In genomic region chr1:6197746-6198427, GRCh38 we compare ENCODE assay signal across 8 cellular contexts. TPM values are rescaled to one million over a fixed set of nuclear protein-coding genes. Genes with fewer than 3 reads are reported as not detected.
DNase-seq lines count a peak whose midpoint lies in the region; ATAC-seq, FAIRE-seq and TF ChIP-seq lines count a peak whose summit lies in the region.

No MANE protein-coding gene starts in this region.

- H4K5ac ChIP-seq in IMR-90 (ENCODE audit: low read depth, low read length), result no peak overlapping the region

- H2BK5ac ChIP-seq in IMR-90 (ENCODE audit: low read depth, low read length, poor library complexity, severe bottlenecking), result no peak overlapping the region

- no peak overlapping the region for H3K18ac ChIP-seq in IMR-90 (ENCODE audit: low read depth, low read length)

- peak overlapping the region; percentile 84; the same call in 1 of the 2 replicates for H3K23ac ChIP-seq in IMR-90 (ENCODE audit: low read depth, low read length)

- no peak overlapping the region for H3K56ac ChIP-seq in IMR-90 (ENCODE audit: extremely low read depth, insufficient read depth, low read length)

- H3K9me3 ChIP-seq in A673 (ENCODE audit: low read depth, low read length, poor library complexity, severe bottlenecking) (no peaks in the 10 kb centered on the region), IMR-90 (ENCODE audit: control insufficient read depth, insufficient read depth, low read length) (no peaks in the 10 kb centered on the region), K562 (replicated peaks; ENCODE audit: control insufficient read depth, insufficient read depth, low read depth, low read length) (no peaks in the 10 kb centered on the region), mesodermal cell (ENCODE audit: control insufficient read depth, low read length) (no peaks in the 10 kb centered on the region)

- no peak for TF ChIP-seq POLR2A in IMR-90 (IDR thresholded peaks at IDR 0.05; ENCODE audit: low read depth, low read length)
- no peak for TF ChIP-seq POLR2A in K562 (conservative IDR thresholded peaks at IDR 0.05)

- 83% methylated on average over 1 of the region's 6 CpGs; no CpG with 5 or more reads in 1 of the 2 experiments for WGBS in IMR-90 (ENCODE audit: extremely low coverage in 2 of 2, insufficient read length in 1 of 2), 2 experiments
- WGBS in K562 (ENCODE audit: insufficient coverage, low coverage, missing lambda C conversion rate), result 10% methylated on average over 6 of the region's 6 CpGs
- WGBS in mesodermal cell (ENCODE audit: insufficient coverage in 2 of 2), 2 experiments, result 66% methylated on average over 3 of the region's 6 CpGs

- H3K4me3 ChIP-seq in A673 (ENCODE audit: low read depth, low read length, poor library complexity, severe bottlenecking) (peak overlapping the region; percentile 93), IMR-90 (ENCODE audit: insufficient read depth, low read depth, low read length) (peak overlapping the region; percentile 70), K562 (peak overlapping the region; percentile 99), mesodermal cell (ENCODE audit: extremely low read depth, insufficient read depth, low read length, poor library complexity, severe bottlenecking) (peak overlapping the region; percentile 96)

- H4K91ac ChIP-seq in IMR-90 (ENCODE audit: insufficient read depth, low read depth, low read length), result no peak overlapping the region

- peak overlapping the region; percentile 69; the same call in 1 of the 2 replicates for H3K14ac ChIP-seq in IMR-90 (replicated peaks; ENCODE audit: low read depth, low read length)

- in situ Hi-C loops in IMR-90 (cut with MboI; ENCODE audit: low sequenced_read_pairs), result no loop called here
- in situ Hi-C loops in K562 (cut with MboI), result no loop called here

- peak overlapping the region; percentile 79 for H3K9ac ChIP-seq in IMR-90 (ENCODE audit: low read depth, low read length)
- H3K9ac ChIP-seq in K562 (ENCODE audit: insufficient read depth in 1 of 2, low read depth in 2 of 2, low read length in 2 of 2), result peak overlapping the region; percentile 52 to 99; a peak in 3 of 4 replicates

- CTCF ChIA-PET in A673 (lab: Charles Lee), result no interaction called here
- CTCF ChIA-PET in IMR-90 (lab: Yijun Ruan, JAX), result interaction anchor here (1.3 kb wide), 1 partner anchor 13 kb away, joined by 5 read pairs; no protein-coding TSS in a partner anchor
- CTCF ChIA-PET in K562 (lab: Yijun Ruan, JAX; ENCODE audit: low intra/inter-chr PET ratio), result interaction anchor here (0.8 kb wide), 1 partner anchor 62 kb away, joined by 3 read pairs; no protein-coding TSS in a partner anchor

- peaks cover 11 to 48% of the 10 kb centered on the region in 2 experiments for H3K79me1 ChIP-seq in IMR-90 (ENCODE audit: low read depth in 1 of 2, low read length in 2 of 2)

- H2BK120ac ChIP-seq in IMR-90 (ENCODE audit: low read depth, low read length), result no peak overlapping the region

- no peak overlapping the region for H3K4ac ChIP-seq in IMR-90 (ENCODE audit: low read depth, low read length)

- intact Hi-C loops in A673 (cut with micrococcal nuclease; ENCODE audit: unreplicated experiment) (no loop called here), IMR-90 (cut with micrococcal nuclease) (loop anchor here (2.0 to 5.0 kb wide), 2 partner anchors 37 to 81 kb away; partner anchors contain the start of gene ICMT), K562 (cut with micrococcal nuclease) (loop anchor here (2.0 kb wide), 1 partner anchor 37 kb away; the partner anchor contains the start of gene ICMT)

- H4K20me1 ChIP-seq in IMR-90 (ENCODE audit: insufficient read depth, low read length), result peaks cover 26% of the 10 kb centered on the region; the same call in 1 of the 2 replicates
- peaks cover 5% of the 10 kb centered on the region; the same call in 1 of the 2 replicates for H4K20me1 ChIP-seq in K562 (replicated peaks; ENCODE audit: control insufficient read depth, insufficient read depth, low read length)

- peaks cover 11% of the 10 kb centered on the region for H3K9me1 ChIP-seq in IMR-90 (ENCODE audit: insufficient read depth, low read length)
- H3K9me1 ChIP-seq in K562 (ENCODE audit: control insufficient read depth, insufficient read depth, low read length), result no peaks in the 10 kb centered on the region

- H3K27ac ChIP-seq in A673 (ENCODE audit: low read depth, low read length, poor library complexity, severe bottlenecking) (peak overlapping the region; percentile 97), IMR-90 (ENCODE audit: insufficient read depth, low read length) (no peak overlapping the region), K562 (ENCODE audit: extremely low read depth, low read depth, low read length) (peak overlapping the region; percentile 96), mesodermal cell (ENCODE audit: low read depth, low read length, severe bottlenecking) (no peak overlapping the region)

- H3K4me2 ChIP-seq in IMR-90 (ENCODE audit: low read depth, low read length), result peak overlapping the region; percentile 95
- H3K4me2 ChIP-seq in K562 (ENCODE audit: insufficient read depth, low read length), result peak overlapping the region; percentile 90

- H3K36me3 ChIP-seq in A673 (ENCODE audit: insufficient read depth, low read length, poor library complexity, severe bottlenecking) (peaks cover 49% of the 10 kb centered on the region), IMR-90 (ENCODE audit: control insufficient read depth, insufficient read depth, low read length) (peaks cover 21% of the 10 kb centered on the region), K562 (ENCODE audit: control insufficient read depth, insufficient read depth, low read length) (peaks cover 63% of the 10 kb centered on the region), mesodermal cell (ENCODE audit: control insufficient read depth, insufficient read depth, low read length) (peaks cover 50% of the 10 kb centered on the region)

- H2AFZ ChIP-seq in IMR-90 (replicated peaks; ENCODE audit: low read length, poor library complexity), result no peak overlapping the region
- H2AFZ ChIP-seq in K562 (ENCODE audit: low read depth, low read length), result no peak overlapping the region

- no peak for TF ChIP-seq EP300 in K562 (IDR thresholded peaks at IDR 0.05; ENCODE audit: low read length)

- H2BK20ac ChIP-seq in IMR-90 (ENCODE audit: low read depth, low read length), result no peak overlapping the region

- no peak overlapping the region for H2BK15ac ChIP-seq in IMR-90 (ENCODE audit: low read depth, low read length)

- POLR2A ChIA-PET in A673 (lab: Charles Lee; ENCODE audit: low non-redundant PET) (interaction anchor here (0.6 kb wide), 1 partner anchor 26 kb away, joined by 3 read pairs; no protein-coding TSS in a partner anchor), IMR-90 (lab: Charles Lee; ENCODE audit: unreplicated experiment) (no interaction called here), K562 (lab: Yijun Ruan, JAX) (interaction anchor here (0.6 to 1.9 kb wide), 7 partner anchors 8 to 918 kb away, joined by 3 to 7 read pairs (median 5); no protein-coding TSS in a partner anchor)

- no peak overlapping the region for H4K8ac ChIP-seq in IMR-90 (ENCODE audit: low read depth in 2 of 2, low read length in 2 of 2)

- no TSS peak for BruUV-seq in A673 (replicated peaks; lab: Mats Ljungman, UMichigan)
- BruUV-seq in IMR-90 (replicated peaks; lab: Mats Ljungman, UMichigan), result TSS peak; percentile 39
- no TSS peak for BruUV-seq in K562 (replicated peaks; lab: Mats Ljungman, UMichigan)

- no peak for DNase-seq in A673 (ENCODE audit: low spot score)
- DNase-seq in IMR-90, result no peak
- no peak for DNase-seq in K562 (ENCODE audit: extremely low read depth in 1 of 4, low spot score in 3 of 4)
- DNase-seq in effector CD8-positive, alpha-beta T cell (lab: John Stamatoyannopoulos, UW), result no peak
- DNase-seq in pons (ENCODE audit: low spot score), result no peak
- DNase-seq in midbrain (lab: John Stamatoyannopoulos, UW), result no peak

- peaks cover 11% of the 10 kb centered on the region for H3K4me1 ChIP-seq in A673 (ENCODE audit: insufficient read depth, low read length, poor library complexity, severe bottlenecking)
- peaks cover 4% of the 10 kb centered on the region; the same call in 1 of the 2 replicates for H3K4me1 ChIP-seq in IMR-90 (ENCODE audit: control insufficient read depth, insufficient read depth, low read length)
- peaks cover 14% of the 10 kb centered on the region in 2 experiments; a peak in 4 of 5 replicates for H3K4me1 ChIP-seq in K562 (replicated peaks in 1 of 2; ENCODE audit: control insufficient read depth in 2 of 2, insufficient read depth in 2 of 2, low read length in 2 of 2)
- H3K4me1 ChIP-seq in mesodermal cell (ENCODE audit: control insufficient read depth, insufficient read depth, low read length, poor library complexity, severe bottlenecking), result peaks cover 14% of the 10 kb centered on the region

- H3K27me3 ChIP-seq in A673 (replicated peaks; ENCODE audit: insufficient read depth, low read depth, low read length, poor library complexity) (no peaks in the 10 kb centered on the region), IMR-90 (ENCODE audit: control insufficient read depth, insufficient read depth, low read length) (no peaks in the 10 kb centered on the region), K562 (ENCODE audit: control insufficient read depth in 2 of 2, insufficient read depth in 2 of 2, low read length in 2 of 2) (no peaks in the 10 kb centered on the region)

- dilution Hi-C loops in IMR-90 (cut with HindIII; ENCODE audit: low sequenced_read_pairs, unreplicated experiment), result no loop called here

- TF ChIP-seq RAD21 in IMR-90 (IDR thresholded peaks at IDR 0.05; ENCODE audit: low read length) (no peak), K562 (CRISPR knock-in tag; conservative IDR thresholded peaks at IDR 0.05 in 1 of 2, IDR thresholded peaks at IDR 0.05 in 1 of 2) (no peak)

- no peak for FAIRE-seq in K562 (lab: Jason Lieb, UNC)

- H3K79me2 ChIP-seq in K562 (ENCODE audit: control insufficient read depth, insufficient read depth, low read length), result peaks cover 75% of the 10 kb centered on the region

- no peak for ATAC-seq in IMR-90 (ENCODE audit: low read depth)
- no peak for ATAC-seq in K562
- no peak for ATAC-seq in GM18519 (IDR thresholded peaks at IDR 0.05; ENCODE audit: low FRiP score, unreplicated experiment)

- H2AK5ac ChIP-seq in IMR-90 (ENCODE audit: low read depth, low read length), result no peak overlapping the region

- TF ChIP-seq CTCF in A673 (conservative IDR thresholded peaks at IDR 0.05; ENCODE audit: low read depth, low read length) (no peak), IMR-90 (conservative IDR thresholded peaks at IDR 0.05; ENCODE audit: low read depth, low read length) (no peak), K562 (IDR thresholded peaks at IDR 0.05 in 2 of 3, conservative IDR thresholded peaks at IDR 0.05 in 1 of 3; ENCODE audit: insufficient read depth in 2 of 3, low read depth in 1 of 3, low read length in 3 of 3) (no peak)

- no peak overlapping the region for H2AK9ac ChIP-seq in IMR-90 (replicated peaks; ENCODE audit: low read depth, low read length, poor library complexity)

RNA-seq across cellular contexts. Expression of gene RPL22, which starts 1.5 kb away (rescaled TPM):
- total RNA-seq in A673 (2021), result 436 and 494 TPM in 2 replicates
- total RNA-seq in IMR-90 (2012; rRNA removed), result 26.2 and 71.9 TPM in 2 replicates
- polyA plus RNA-seq in IMR-90 (2012; rRNA removed), result 131 and 154 TPM in 2 replicates
- 17.4 and 27.5 TPM in 2 replicates for polyA plus RNA-seq in IMR-90 (2012; cell fraction: cytosol; rRNA removed)
- polyA plus RNA-seq in IMR-90 (2012; cell fraction: nucleus; rRNA removed; ENCODE audit: low replicate concordance), result 9.8 and 38.0 TPM in 2 replicates
- total RNA-seq in K562 (2011; cell fraction: chromatin; rRNA removed; ENCODE audit: low replicate concordance), result 123 and 176 TPM in 2 replicates
- total RNA-seq in K562 (2011; cell fraction: nucleolus; rRNA removed), result 90.0 and 92.7 TPM in 2 replicates
- total RNA-seq in K562 (2011; cell fraction: nucleoplasm; rRNA removed), result 151 and 187 TPM in 2 replicates
- total RNA-seq in K562 (2014; rRNA removed), result 344 and 467 TPM in 2 replicates
- total RNA-seq in K562 (2014; rRNA removed; fragmentation: Illumina TruSeq; extraction: Trizol), result 1,165 and 1,306 TPM in 2 replicates
- total RNA-seq in K562 (2015; rRNA removed; fragmentation: Illumina TruSeq; extraction: Trizol), result 548 and 579 TPM in 2 replicates
- 578 and 629 TPM in 2 replicates for total RNA-seq in K562 (2021)
- polyA plus RNA-seq in K562 (2011; rRNA removed), result 446 and 607 TPM in 2 replicates
- 48.5 and 166 TPM in 2 replicates for polyA plus RNA-seq in K562 (2011; cell fraction: cytosol; rRNA removed)
- polyA plus RNA-seq in K562 (2011; cell fraction: nucleus; rRNA removed), result 62.0 and 114 TPM in 2 replicates
- polyA plus RNA-seq in K562 (2012), result 1,489 and 2,642 TPM in 2 replicates
- 658 and 673 TPM in 2 replicates for polyA plus RNA-seq in K562 (2014; fragmentation: Illumina TruSeq; extraction: Trizol)
- 100 to 1,000 TPM; 581 to 618 TPM for polyA plus RNA-seq in K562 (2014; fragmentation: Nextera tagmentation; extraction: Ambion mirVana)
- polyA plus RNA-seq in K562 (2014; rRNA removed), result 542 and 593 TPM in 2 replicates
- polyA minus RNA-seq in K562 (2011; rRNA and poly(A)+ RNA removed), result 169 and 228 TPM in 2 replicates
- 72.4 and 86.6 TPM in 2 replicates for polyA minus RNA-seq in K562 (2011; cell fraction: cytosol; rRNA and poly(A)+ RNA removed)
- polyA minus RNA-seq in K562 (2011; cell fraction: nucleus; rRNA and poly(A)+ RNA removed), result 44.0 and 81.2 TPM in 2 replicates
- 366 TPM for polyA plus RNA-seq in mesodermal cell (2013, experiment 1 of 2)
- 378 TPM for polyA plus RNA-seq in mesodermal cell (2013, experiment 2 of 2)

RNA-seq across cellular contexts. Expression of gene RNF207, which starts 8.0 kb away (rescaled TPM):
- 6.4 and 12.5 TPM in 2 replicates for total RNA-seq in A673 (2021)
- total RNA-seq in IMR-90 (2012; rRNA removed), result 2.7 and 3.9 TPM in 2 replicates
- polyA plus RNA-seq in IMR-90 (2012; rRNA removed), result 17.2 and 42.9 TPM in 2 replicates
- polyA plus RNA-seq in IMR-90 (2012; cell fraction: cytosol; rRNA removed), result 4.7 and 5.1 TPM in 2 replicates
- 181 and 244 TPM in 2 replicates for polyA plus RNA-seq in IMR-90 (2012; cell fraction: nucleus; rRNA removed; ENCODE audit: low replicate concordance)
- total RNA-seq in K562 (2011; cell fraction: chromatin; rRNA removed; ENCODE audit: low replicate concordance), result 82.0 and 222 TPM in 2 replicates
- 147 and 149 TPM in 2 replicates for total RNA-seq in K562 (2011; cell fraction: nucleolus; rRNA removed)
- 90.3 and 94.3 TPM in 2 replicates for total RNA-seq in K562 (2011; cell fraction: nucleoplasm; rRNA removed)
- total RNA-seq in K562 (2014; rRNA removed), result 16.8 and 17.8 TPM in 2 replicates
- 5.3 and 7.0 TPM in 2 replicates for total RNA-seq in K562 (2014; rRNA removed; fragmentation: Illumina TruSeq; extraction: Trizol)
- 10.9 and 12.9 TPM in 2 replicates for total RNA-seq in K562 (2015; rRNA removed; fragmentation: Illumina TruSeq; extraction: Trizol)
- total RNA-seq in K562 (2021), result 21.7 and 26.6 TPM in 2 replicates
- polyA plus RNA-seq in K562 (2011; rRNA removed), result 10.8 and 17.6 TPM in 2 replicates
- polyA plus RNA-seq in K562 (2011; cell fraction: cytosol; rRNA removed), result 7.7 and 14.1 TPM in 2 replicates
- polyA plus RNA-seq in K562 (2011; cell fraction: nucleus; rRNA removed), result 96.4 and 160 TPM in 2 replicates
- polyA plus RNA-seq in K562 (2012), result 12.5 and 17.6 TPM in 2 replicates
- polyA plus RNA-seq in K562 (2014; fragmentation: Illumina TruSeq; extraction: Trizol), result 13.4 and 14.7 TPM in 2 replicates
- 1 to 10 TPM; 2.7 to 4.3 TPM for polyA plus RNA-seq in K562 (2014; fragmentation: Nextera tagmentation; extraction: Ambion mirVana)
- 30.6 and 37.1 TPM in 2 replicates for polyA plus RNA-seq in K562 (2014; rRNA removed)
- 4.7 and 5.8 TPM in 2 replicates for polyA minus RNA-seq in K562 (2011; rRNA and poly(A)+ RNA removed)
- 9.4 and 12.2 TPM in 2 replicates for polyA minus RNA-seq in K562 (2011; cell fraction: cytosol; rRNA and poly(A)+ RNA removed)
- 44.0 and 47.4 TPM in 2 replicates for polyA minus RNA-seq in K562 (2011; cell fraction: nucleus; rRNA and poly(A)+ RNA removed)
- 2.5 TPM for polyA plus RNA-seq in mesodermal cell (2013, experiment 1 of 2)
- polyA plus RNA-seq in mesodermal cell (2013, experiment 2 of 2), result 3.8 TPM

RNA-seq across cellular contexts. Expression of gene CHD5, which starts 17.8 kb away (rescaled TPM):
- total RNA-seq in A673 (2021), result 0.22 and 0.58 TPM in 2 replicates
- under 0.01 TPM in 1 of 2 replicates, not detected in the other for total RNA-seq in IMR-90 (2012; rRNA removed)
- 0.06 and 0.09 TPM in 2 replicates for polyA plus RNA-seq in IMR-90 (2012; rRNA removed)
- polyA plus RNA-seq in IMR-90 (2012; cell fraction: cytosol; rRNA removed), result 0.02 TPM in 1 of 2 replicates, not detected in the other
- 0.37 and 0.48 TPM in 2 replicates for polyA plus RNA-seq in IMR-90 (2012; cell fraction: nucleus; rRNA removed; ENCODE audit: low replicate concordance)
- 0.56 and 1.7 TPM in 2 replicates for total RNA-seq in K562 (2011; cell fraction: chromatin; rRNA removed; ENCODE audit: low replicate concordance)
- 0.53 and 0.67 TPM in 2 replicates for total RNA-seq in K562 (2011; cell fraction: nucleolus; rRNA removed)
- total RNA-seq in K562 (2011; cell fraction: nucleoplasm; rRNA removed), result 0.23 and 0.37 TPM in 2 replicates
- total RNA-seq in K562 (2014; rRNA removed), result 0.18 and 0.49 TPM in 2 replicates
- total RNA-seq in K562 (2014; rRNA removed; fragmentation: Illumina TruSeq; extraction: Trizol), result 0.04 and 0.06 TPM in 2 replicates
- total RNA-seq in K562 (2015; rRNA removed; fragmentation: Illumina TruSeq; extraction: Trizol), result 0.04 and 0.07 TPM in 2 replicates
- total RNA-seq in K562 (2021), result 0.09 and 0.16 TPM in 2 replicates
- polyA plus RNA-seq in K562 (2011; rRNA removed), result 0.11 and 0.16 TPM in 2 replicates
- polyA plus RNA-seq in K562 (2011; cell fraction: cytosol; rRNA removed), result 0.07 and 0.16 TPM in 2 replicates
- polyA plus RNA-seq in K562 (2011; cell fraction: nucleus; rRNA removed), result 0.75 and 1.2 TPM in 2 replicates
- 0.09 and 0.18 TPM in 2 replicates for polyA plus RNA-seq in K562 (2012)
- polyA plus RNA-seq in K562 (2014; fragmentation: Illumina TruSeq; extraction: Trizol), result 0.03 and 0.39 TPM in 2 replicates
- polyA plus RNA-seq in K562 (2014; fragmentation: Nextera tagmentation; extraction: Ambion mirVana), result not detected
- polyA plus RNA-seq in K562 (2014; rRNA removed), result 0.51 and 0.52 TPM in 2 replicates
- 0.11 and 0.15 TPM in 2 replicates for polyA minus RNA-seq in K562 (2011; rRNA and poly(A)+ RNA removed)
- not detected in 2 replicates for polyA minus RNA-seq in K562 (2011; cell fraction: cytosol; rRNA and poly(A)+ RNA removed)
- polyA minus RNA-seq in K562 (2011; cell fraction: nucleus; rRNA and poly(A)+ RNA removed), result 0.67 TPM in 2 replicates
- polyA plus RNA-seq in mesodermal cell (2013, experiment 1 of 2), result 0.41 TPM
- 0.20 TPM for polyA plus RNA-seq in mesodermal cell (2013, experiment 2 of 2)

RNA-seq across cellular contexts. Expression of gene ICMT, which starts 37.9 kb away (rescaled TPM):
- total RNA-seq in A673 (2021), result 94.5 and 104 TPM in 2 replicates
- 53.9 and 61.7 TPM in 2 replicates for total RNA-seq in IMR-90 (2012; rRNA removed)
- polyA plus RNA-seq in IMR-90 (2012; rRNA removed), result 36.4 and 37.2 TPM in 2 replicates
- polyA plus RNA-seq in IMR-90 (2012; cell fraction: cytosol; rRNA removed), result 23.0 and 23.1 TPM in 2 replicates
- polyA plus RNA-seq in IMR-90 (2012; cell fraction: nucleus; rRNA removed; ENCODE audit: low replicate concordance), result 8.0 and 15.4 TPM in 2 replicates
- total RNA-seq in K562 (2011; cell fraction: chromatin; rRNA removed; ENCODE audit: low replicate concordance), result 34.2 and 46.4 TPM in 2 replicates
- 48.3 and 55.9 TPM in 2 replicates for total RNA-seq in K562 (2011; cell fraction: nucleolus; rRNA removed)
- total RNA-seq in K562 (2011; cell fraction: nucleoplasm; rRNA removed), result 56.2 and 77.6 TPM in 2 replicates
- total RNA-seq in K562 (2014; rRNA removed), result 58.3 and 62.9 TPM in 2 replicates
- 56.6 and 58.2 TPM in 2 replicates for total RNA-seq in K562 (2014; rRNA removed; fragmentation: Illumina TruSeq; extraction: Trizol)
- 63.3 and 67.4 TPM in 2 replicates for total RNA-seq in K562 (2015; rRNA removed; fragmentation: Illumina TruSeq; extraction: Trizol)
- total RNA-seq in K562 (2021), result 63.7 and 74.3 TPM in 2 replicates
- 36.2 and 49.5 TPM in 2 replicates for polyA plus RNA-seq in K562 (2011; rRNA removed)
- 46.0 and 48.8 TPM in 2 replicates for polyA plus RNA-seq in K562 (2011; cell fraction: cytosol; rRNA removed)
- polyA plus RNA-seq in K562 (2011; cell fraction: nucleus; rRNA removed), result 20.4 and 21.7 TPM in 2 replicates
- polyA plus RNA-seq in K562 (2012), result 43.1 and 44.0 TPM in 2 replicates
- 48.5 and 57.1 TPM in 2 replicates for polyA plus RNA-seq in K562 (2014; fragmentation: Illumina TruSeq; extraction: Trizol)
- polyA plus RNA-seq in K562 (2014; fragmentation: Nextera tagmentation; extraction: Ambion mirVana), result 1 to 10 TPM; 4.3 to 6.3 TPM
- polyA plus RNA-seq in K562 (2014; rRNA removed), result 41.5 and 50.0 TPM in 2 replicates
- 59.8 and 70.6 TPM in 2 replicates for polyA minus RNA-seq in K562 (2011; rRNA and poly(A)+ RNA removed)
- polyA minus RNA-seq in K562 (2011; cell fraction: cytosol; rRNA and poly(A)+ RNA removed), result 38.5 and 45.1 TPM in 2 replicates
- 12.3 and 16.6 TPM in 2 replicates for polyA minus RNA-seq in K562 (2011; cell fraction: nucleus; rRNA and poly(A)+ RNA removed)
- 58.3 TPM for polyA plus RNA-seq in mesodermal cell (2013, experiment 1 of 2)
- polyA plus RNA-seq in mesodermal cell (2013, experiment 2 of 2), result 55.5 TPM

RNA-seq across cellular contexts. Expression of gene HES3, which starts 46.1 kb away (rescaled TPM):
- not detected in 2 replicates for total RNA-seq in A673 (2021)
- total RNA-seq in IMR-90 (2012; rRNA removed), result not detected in 2 replicates
- not detected in 2 replicates for polyA plus RNA-seq in IMR-90 (2012; rRNA removed)
- not detected in 2 replicates for polyA plus RNA-seq in IMR-90 (2012; cell fraction: cytosol; rRNA removed)
- polyA plus RNA-seq in IMR-90 (2012; cell fraction: nucleus; rRNA removed; ENCODE audit: low replicate concordance), result not detected in 2 replicates
- not detected in 2 replicates for total RNA-seq in K562 (2011; cell fraction: chromatin; rRNA removed; ENCODE audit: low replicate concordance)
- total RNA-seq in K562 (2011; cell fraction: nucleolus; rRNA removed), result not detected in 2 replicates
- total RNA-seq in K562 (2011; cell fraction: nucleoplasm; rRNA removed), result not detected in 2 replicates
- total RNA-seq in K562 (2014; rRNA removed), result not detected in 2 replicates
- total RNA-seq in K562 (2014; rRNA removed; fragmentation: Illumina TruSeq; extraction: Trizol), result not detected in 2 replicates
- not detected in 2 replicates for total RNA-seq in K562 (2015; rRNA removed; fragmentation: Illumina TruSeq; extraction: Trizol)
- 0.27 TPM in 1 of 2 replicates, not detected in the other for total RNA-seq in K562 (2021)
- not detected in 2 replicates for polyA plus RNA-seq in K562 (2011; rRNA removed)
- not detected in 2 replicates for polyA plus RNA-seq in K562 (2011; cell fraction: cytosol; rRNA removed)
- not detected in 2 replicates for polyA plus RNA-seq in K562 (2011; cell fraction: nucleus; rRNA removed)
- polyA plus RNA-seq in K562 (2012), result not detected in 2 replicates
- polyA plus RNA-seq in K562 (2014; fragmentation: Illumina TruSeq; extraction: Trizol), result not detected in 2 replicates
- not detected for polyA plus RNA-seq in K562 (2014; fragmentation: Nextera tagmentation; extraction: Ambion mirVana)
- not detected in 2 replicates for polyA plus RNA-seq in K562 (2014; rRNA removed)
- not detected in 2 replicates for polyA minus RNA-seq in K562 (2011; rRNA and poly(A)+ RNA removed)
- polyA minus RNA-seq in K562 (2011; cell fraction: cytosol; rRNA and poly(A)+ RNA removed), result not detected in 2 replicates
- polyA minus RNA-seq in K562 (2011; cell fraction: nucleus; rRNA and poly(A)+ RNA removed), result not detected in 2 replicates
- not detected for polyA plus RNA-seq in mesodermal cell (2013, experiment 1 of 2)
- not detected for polyA plus RNA-seq in mesodermal cell (2013, experiment 2 of 2)

Comparison
In these comparisons a context has a peak if more than half of its experiments do, and no peak if none do; other contexts are left out.
1. H3K27ac ChIP-seq: peak in A673 (single experiment) and K562 (single experiment); none in IMR-90 (single experiment) and mesodermal cell (single experiment).
2. Peak in every context shown above with its lines, with median percentiles within 50 percentile points of each other: H3K4me3 ChIP-seq.